Comparison of ENCODE assay signal across 1 cellular context in genomic region chr11:63920126-63920869, GRCh38.
TF ChIP-seq lines count a peak whose summit lies in the region.

No MANE protein-coding gene starts in this region.

TF ChIP-seq in HepG2, 621 proteins besides CTCF, POLR2A, EP300 and RAD21 (continued from another document and continues in another):
- TF ChIP-seq ZBTB34 (CRISPR knock-in tag; IDR thresholded peaks at IDR 0.05) (no peak), U2AF2 (IDR thresholded peaks at IDR 0.05; ENCODE audit: low read depth, low read length) (no peak), ZNF3 (CRISPR knock-in tag; IDR thresholded peaks at IDR 0.05) (peak; percentile 99), AHR (CRISPR knock-in tag; IDR thresholded peaks at IDR 0.05) (no peak), ZBTB26 (CRISPR knock-in tag; IDR thresholded peaks at IDR 0.05; ENCODE audit: borderline replicate concordance) (no peak), AKNA (CRISPR knock-in tag; IDR thresholded peaks at IDR 0.05; ENCODE audit: borderline replicate concordance) (no peak), FLYWCH1 (CRISPR knock-in tag; IDR thresholded peaks at IDR 0.05) (no peak), KDM5B (CRISPR knock-in tag; IDR thresholded peaks at IDR 0.05; ENCODE audit: borderline replicate concordance) (no peak; the same call in 1 of the 2 replicates), ZNF766 (CRISPR knock-in tag; IDR thresholded peaks at IDR 0.05; ENCODE audit: borderline replicate concordance) (no peak), SNAPC5 (CRISPR knock-in tag; IDR thresholded peaks at IDR 0.05; ENCODE audit: borderline replicate concordance) (no peak), SRF (IDR thresholded peaks at IDR 0.05; ENCODE audit: low read depth, low read length) (no peak), CREM (IDR thresholded peaks at IDR 0.05) (no peak), CREM (CRISPR knock-in tag; IDR thresholded peaks at IDR 0.05) (no peak), ZSCAN22 (CRISPR knock-in tag; IDR thresholded peaks at IDR 0.05) (no peak), ZFP41 (CRISPR knock-in tag; IDR thresholded peaks at IDR 0.05; ENCODE audit: borderline replicate concordance) (no peak), IKZF5 (CRISPR knock-in tag; IDR thresholded peaks at IDR 0.05) (no peak), SYNCRIP (IDR thresholded peaks at IDR 0.05; ENCODE audit: insufficient read depth, low read depth, low read length) (no peak), NFE2L1 (CRISPR knock-in tag; IDR thresholded peaks at IDR 0.05; ENCODE audit: borderline replicate concordance) (no peak), MAX (IDR thresholded peaks at IDR 0.05) (no peak; the same call in 1 of the 2 replicates), PAF1 (CRISPR knock-in tag; IDR thresholded peaks at IDR 0.05) (no peak), SOX6 (IDR thresholded peaks at IDR 0.05) (no peak), SOX6 (CRISPR knock-in tag; IDR thresholded peaks at IDR 0.05) (peak; percentile 28; the same call in 1 of the 2 replicates), ZNF549 (CRISPR knock-in tag; IDR thresholded peaks at IDR 0.05) (no peak), ZBTB33 (CRISPR knock-in tag; IDR thresholded peaks at IDR 0.05) (no peak), ELF3 (CRISPR knock-in tag; IDR thresholded peaks at IDR 0.05) (peak; percentile 60), ZNF740 (CRISPR knock-in tag; IDR thresholded peaks at IDR 0.05) (no peak), TIGD3 (CRISPR knock-in tag; IDR thresholded peaks at IDR 0.05; ENCODE audit: borderline replicate concordance) (no peak), ZNF703 (CRISPR knock-in tag; IDR thresholded peaks at IDR 0.05; ENCODE audit: borderline replicate concordance) (no peak), ZNF615 (CRISPR knock-in tag; IDR thresholded peaks at IDR 0.05; ENCODE audit: borderline replicate concordance) (no peak), ZNF782 (CRISPR knock-in tag; IDR thresholded peaks at IDR 0.05; ENCODE audit: borderline replicate concordance) (no peak), TEAD3 (CRISPR knock-in tag; optimal IDR thresholded peaks at IDR 0.05; ENCODE audit: borderline replicate concordance) (no peak), CSRNP1 (CRISPR knock-in tag; IDR thresholded peaks at IDR 0.05) (no peak), CBX5 (CRISPR knock-in tag; IDR thresholded peaks at IDR 0.05; ENCODE audit: borderline replicate concordance) (no peak), CC2D1A (CRISPR knock-in tag; IDR thresholded peaks at IDR 0.05) (no peak), TBP (CRISPR knock-in tag; IDR thresholded peaks at IDR 0.05) (no peak), CHD4 (IDR thresholded peaks at IDR 0.05; ENCODE audit: borderline replicate concordance, low read length) (0 out of 2 replicates have a peak, but pooled peaks have one; percentile 53), ZFP36 (IDR thresholded peaks at IDR 0.05; ENCODE audit: borderline replicate concordance, low read depth, low read length, partially characterized antibody) (no peak), CBX1 (IDR thresholded peaks at IDR 0.05; ENCODE audit: low read depth) (no peak), HMGXB3 (CRISPR knock-in tag; IDR thresholded peaks at IDR 0.05; ENCODE audit: borderline replicate concordance) (no peak), ZNF501 (CRISPR knock-in tag; IDR thresholded peaks at IDR 0.05) (peak; percentile 62; the same call in 1 of the 2 replicates), THAP11 (CRISPR knock-in tag; IDR thresholded peaks at IDR 0.05) (peak; percentile 34; the same call in 1 of the 2 replicates), RELA (CRISPR knock-in tag; IDR thresholded peaks at IDR 0.05) (no peak), ZFX (CRISPR knock-in tag; IDR thresholded peaks at IDR 0.05; ENCODE audit: low read depth) (no peak; the same call in 1 of the 2 replicates)
